In genomic region chr4:70855464-70855863, GRCh38 we compare ENCODE assay signal across 15 cellular contexts. TPM values are rescaled to one million over a fixed set of nuclear protein-coding genes. Genes with fewer than 3 reads are reported as not detected.
DNase-seq lines count a peak whose midpoint lies in the region; ATAC-seq, FAIRE-seq and TF ChIP-seq lines count a peak whose summit lies in the region.
"Had no signal": no experiment of that assay in that cellular context is flagged by ENCODE, and none has a peak within 500 bp of the region (broad histone marks: within the 10 kb centered on the region; RNA-seq: fewer than 3 reads in every experiment).

No MANE protein-coding gene starts in this region.

- H3K23ac ChIP-seq in IMR-90 (ENCODE audit: low read depth, low read length), result no peak overlapping the region

- no peak overlapping the region for H3K4me3 Mint-ChIP-seq in astrocyte (ENCODE audit: unreplicated experiment)
- H3K4me3 Mint-ChIP-seq: B cell; CD4-positive, alpha-beta T cell; HFFc6 had no signal

- no peak overlapping the region for H2BK15ac ChIP-seq in IMR-90 (ENCODE audit: low read depth, low read length)

- dilution Hi-C loops in IMR-90 (cut with HindIII; ENCODE audit: low sequenced_read_pairs, unreplicated experiment), result no loop called here

- H3K36me3 ChIP-seq in IMR-90 (ENCODE audit: control insufficient read depth, insufficient read depth, low read length), result no peaks in the 10 kb centered on the region
- H3K36me3 ChIP-seq in astrocyte (ENCODE audit: insufficient read depth, low read length), result no peaks in the 10 kb centered on the region

- no peak overlapping the region for H3K14ac ChIP-seq in IMR-90 (replicated peaks; ENCODE audit: low read depth, low read length)

- TF ChIP-seq EP300 in A549 (IDR thresholded peaks at IDR 0.05), result no peak

- H2BK120ac ChIP-seq in IMR-90 (ENCODE audit: low read depth, low read length), result no peak overlapping the region

- H3K18ac ChIP-seq in IMR-90 (ENCODE audit: low read depth, low read length), result no peak overlapping the region

- CTCF ChIA-PET in A549 (lab: Yijun Ruan, JAX), result no interaction called here
- CTCF ChIA-PET in IMR-90 (lab: Yijun Ruan, JAX), result no interaction called here

- H3K9me3 Mint-ChIP-seq in astrocyte (ENCODE audit: unreplicated experiment), result no peaks in the 10 kb centered on the region
- H3K9me3 Mint-ChIP-seq: CD4-positive, alpha-beta T cell; HFFc6 had no signal

- FAIRE-seq in A549 (lab: Jason Lieb, UNC) (no peak), astrocyte (lab: Jason Lieb, UNC) (no peak)
- FAIRE-seq: GM12892 had no signal

- TF ChIP-seq RAD21 in A549 (conservative IDR thresholded peaks at IDR 0.05 in 1 of 2, IDR thresholded peaks at IDR 0.05 in 1 of 2), result no peak
- no peak for TF ChIP-seq RAD21 in IMR-90 (IDR thresholded peaks at IDR 0.05; ENCODE audit: low read length)

- H3K4ac ChIP-seq in IMR-90 (ENCODE audit: low read depth, low read length), result no peak overlapping the region

- H4K91ac ChIP-seq in IMR-90 (ENCODE audit: insufficient read depth, low read depth, low read length), result no peak overlapping the region

- H2AFZ ChIP-seq in IMR-90 (replicated peaks; ENCODE audit: low read length, poor library complexity), result no peak overlapping the region
- no peak overlapping the region for H2AFZ ChIP-seq in astrocyte (ENCODE audit: low read depth, low read length)

- no peaks in the 10 kb centered on the region for H3K9me1 ChIP-seq in IMR-90 (ENCODE audit: insufficient read depth, low read length)

- WGBS in A549 (ENCODE audit: missing lambda C conversion rate), result 91% methylated on average over 2 of the region's 2 CpGs
- whole genome bisulfite sequencing in IMR-90 (ENCODE audit: extremely low coverage in 2 of 2, insufficient read length in 1 of 2), 2 experiments, result no CpG with 5 or more reads among the region's 2 CpGs

- H3K79me1 ChIP-seq in IMR-90 (ENCODE audit: low read depth in 1 of 2, low read length in 2 of 2), result no peaks in the 10 kb centered on the region

- intact Hi-C loops in IMR-90 (cut with micrococcal nuclease) (no loop called here), head of caudate nucleus (cut with DNase I) (no loop called here)

- H3K79me2 ChIP-seq in astrocyte (ENCODE audit: insufficient read depth, low read length), result no peaks in the 10 kb centered on the region

- no peak for TF ChIP-seq CTCF in A549 (IDR thresholded peaks at IDR 0.05)
- no peak for TF ChIP-seq CTCF in IMR-90 (conservative IDR thresholded peaks at IDR 0.05; ENCODE audit: low read depth, low read length)
- no peak for TF ChIP-seq CTCF in astrocyte (IDR thresholded peaks at IDR 0.05; ENCODE audit: insufficient read depth, low read depth, low read length)
- TF ChIP-seq CTCF in fibroblast of pulmonary artery (IDR thresholded peaks at IDR 0.05; ENCODE audit: low read length, missing control alignments), result no peak

- H2AK5ac ChIP-seq in IMR-90 (ENCODE audit: low read depth, low read length), result no peak overlapping the region

- H4K8ac ChIP-seq in IMR-90 (ENCODE audit: low read depth in 2 of 2, low read length in 2 of 2), result no peak overlapping the region

- H3K4me1 Mint-ChIP-seq in astrocyte (ENCODE audit: low read depth, unreplicated experiment), result no peaks in the 10 kb centered on the region

- H3K4me1 ChIP-seq in A549, result no peaks in the 10 kb centered on the region
- H3K4me1 ChIP-seq in IMR-90 (ENCODE audit: control insufficient read depth, insufficient read depth, low read length), result no peaks in the 10 kb centered on the region
- H3K4me1 ChIP-seq in astrocyte (ENCODE audit: insufficient read depth, low read length), result peaks cover 4% of the 10 kb centered on the region

- H3K4me3 ChIP-seq in A549, result no peak overlapping the region
- no peak overlapping the region for H3K4me3 ChIP-seq in IMR-90 (ENCODE audit: insufficient read depth, low read depth, low read length)
- no peak overlapping the region for H3K4me3 ChIP-seq in astrocyte (ENCODE audit: insufficient read depth, low read depth, low read length)
- no peak overlapping the region for H3K4me3 ChIP-seq in fibroblast of pulmonary artery (replicated peaks; ENCODE audit: low read depth, low read length)

- no peak overlapping the region for H3K56ac ChIP-seq in IMR-90 (ENCODE audit: extremely low read depth, insufficient read depth, low read length)

- POLR2A ChIA-PET in A549 (lab: Yijun Ruan, JAX), result no interaction called here
- POLR2A ChIA-PET in IMR-90 (lab: Charles Lee; ENCODE audit: unreplicated experiment), result no interaction called here

- H3K27ac ChIP-seq in A549, result no peak overlapping the region
- no peak overlapping the region for H3K27ac ChIP-seq in IMR-90 (ENCODE audit: insufficient read depth, low read length)
- H3K27ac ChIP-seq in astrocyte (ENCODE audit: low read depth, low read length), result no peak overlapping the region

- ATAC-seq in A549 (no peak), IMR-90 (ENCODE audit: low read depth) (no peak)

- H2AK9ac ChIP-seq in IMR-90 (replicated peaks; ENCODE audit: low read depth, low read length, poor library complexity), result no peak overlapping the region

- no peak overlapping the region for H4K5ac ChIP-seq in IMR-90 (ENCODE audit: low read depth, low read length)

- H4K20me1 ChIP-seq in IMR-90 (ENCODE audit: insufficient read depth, low read length), result no peaks in the 10 kb centered on the region
- H4K20me1 ChIP-seq in astrocyte (ENCODE audit: insufficient read depth, low read length), result no peaks in the 10 kb centered on the region

- TF ChIP-seq POLR2A in A549 (IDR thresholded peaks at IDR 0.05; ENCODE audit: low read length), result no peak
- no peak for TF ChIP-seq POLR2A in IMR-90 (IDR thresholded peaks at IDR 0.05; ENCODE audit: low read depth, low read length)

- H3K27ac Mint-ChIP-seq in astrocyte (ENCODE audit: unreplicated experiment), result no peak overlapping the region
- H3K27ac Mint-ChIP-seq: B cell; CD4-positive, alpha-beta T cell; HFFc6 had no signal

- H3K27me3 Mint-ChIP-seq in astrocyte (ENCODE audit: low read depth, unreplicated experiment), result peaks cover 3% of the 10 kb centered on the region
- H3K27me3 Mint-ChIP-seq: B cell; CD4-positive, alpha-beta T cell had no signal

- no peaks in the 10 kb centered on the region for H3K36me3 Mint-ChIP-seq in astrocyte (ENCODE audit: low read depth, unreplicated experiment)

- H2BK5ac ChIP-seq in IMR-90 (ENCODE audit: low read depth, low read length, poor library complexity, severe bottlenecking), result no peak overlapping the region

- no peak overlapping the region for H2BK20ac ChIP-seq in IMR-90 (ENCODE audit: low read depth, low read length)

- no peak overlapping the region for H3K9ac ChIP-seq in IMR-90 (ENCODE audit: low read depth, low read length)
- H3K9ac ChIP-seq in astrocyte (ENCODE audit: low read length), result no peak overlapping the region

- no TSS peak for BruUV-seq in IMR-90 (replicated peaks; lab: Mats Ljungman, UMichigan)

- H3K4me2 ChIP-seq in A549 (no peak overlapping the region), IMR-90 (ENCODE audit: low read depth, low read length) (no peak overlapping the region), astrocyte (ENCODE audit: low read length) (no peak overlapping the region)

- DNase-seq in A549 (ENCODE audit: low read depth in 1 of 2, low spot score in 1 of 2) (no peak), IMR-90 (no peak), astrocyte (ENCODE audit: low read depth) (peak; percentile 72), fibroblast of pulmonary artery (ENCODE audit: low read depth) (peak; percentile 48), KBM-7 (no peak), head of caudate nucleus (no peak), T-helper 2 cell (no peak)
- DNase-seq: C1 segment of cervical spinal cord; CD4-positive, alpha-beta T cell; DMS79; GDM1; HCEC 1CT; HFFc6 had no signal

- in situ Hi-C loops in IMR-90 (cut with MboI; ENCODE audit: low sequenced_read_pairs), result no loop called here
- in situ Hi-C loops in KBM-7 (cut with MboI; ENCODE audit: low pct_unique_long_range_greater_than_20kb, low sequenced_read_pairs), result no loop called here

- H3K27me3 ChIP-seq in IMR-90 (ENCODE audit: control insufficient read depth, insufficient read depth, low read length) (no peaks in the 10 kb centered on the region), astrocyte (ENCODE audit: insufficient read depth, low read length) (no peaks in the 10 kb centered on the region)

- H3K9me3 ChIP-seq in A549 (no peaks in the 10 kb centered on the region), IMR-90 (ENCODE audit: control insufficient read depth, insufficient read depth, low read length) (no peaks in the 10 kb centered on the region), astrocyte (ENCODE audit: insufficient read depth, low read depth, low read length) (no peaks in the 10 kb centered on the region)

TF ChIP-seq in A549, 52 proteins besides CTCF, POLR2A, EP300 and RAD21 (continues in another document):
- peak; percentile 57 for TF ChIP-seq MAFK (IDR thresholded peaks at IDR 0.05; ENCODE audit: partially characterized antibody)
- no peak for TF ChIP-seq TFCP2L1 (CRISPR knock-in tag; IDR thresholded peaks at IDR 0.05)

TF ChIP-seq in IMR-90, 13 proteins besides CTCF, POLR2A, EP300 and RAD21 (continues in another document):
- TF ChIP-seq FOS (IDR thresholded peaks at IDR 0.05; ENCODE audit: low read depth, low read length) (no peak), MXI1 (IDR thresholded peaks at IDR 0.05; ENCODE audit: borderline replicate concordance, low read depth, low read length) (no peak), CEBPB (IDR thresholded peaks at IDR 0.05; ENCODE audit: low read depth, low read length) (no peak), RCOR1 (IDR thresholded peaks at IDR 0.05; ENCODE audit: insufficient replicate concordance, low read length) (no peak), RFX5 (IDR thresholded peaks at IDR 0.05; ENCODE audit: low read depth, low read length) (no peak)

RNA-seq across cellular contexts. Expression of gene GRSF1, which starts 15.8 kb away (rescaled TPM):
- polyA plus RNA-seq in A549 (2011; rRNA removed) (81.4 and 112 TPM in 2 replicates), A549 (2017; fragmentation: RNase III; extraction: RNeasy Plus Mini Kit Qiagen cat#74134 plus additional on column Dnase treatment) (89.4 to 95.2 TPM (median 94.3 TPM) in 3 replicates), IMR-90 (2012; rRNA removed) (58.3 and 71.5 TPM in 2 replicates)
- polyA plus RNA-seq in A549 (2012; cell fraction: cytosol; rRNA removed), result 32.8 and 37.6 TPM in 2 replicates
- 26.7 and 37.5 TPM in 2 replicates for polyA plus RNA-seq in A549 (2012; cell fraction: nucleus; rRNA removed)
- polyA minus RNA-seq in A549 (2011; rRNA and poly(A)+ RNA removed), result 21.2 and 31.2 TPM in 2 replicates
- total RNA-seq in IMR-90 (2012; rRNA removed) (67.7 and 107 TPM in 2 replicates), astrocyte (112 and 114 TPM in 2 replicates)
- polyA plus RNA-seq in IMR-90 (2012; cell fraction: cytosol; rRNA removed), result 22.3 and 26.0 TPM in 2 replicates
- 29.1 and 48.2 TPM in 2 replicates for polyA plus RNA-seq in IMR-90 (2012; cell fraction: nucleus; rRNA removed; ENCODE audit: low replicate concordance)

RNA-seq across cellular contexts. Expression of gene MOB1B, which starts 46.7 kb away (rescaled TPM):
- polyA plus RNA-seq in A549 (2011; rRNA removed) (9.3 and 9.5 TPM in 2 replicates), A549 (2017; fragmentation: RNase III; extraction: RNeasy Plus Mini Kit Qiagen cat#74134 plus additional on column Dnase treatment) (6.3 to 6.7 TPM (median 6.6 TPM) in 3 replicates), IMR-90 (2012; rRNA removed) (5.2 and 6.8 TPM in 2 replicates)
- polyA plus RNA-seq in A549 (2012; cell fraction: cytosol; rRNA removed), result 1.1 and 1.2 TPM in 2 replicates
- polyA plus RNA-seq in A549 (2012; cell fraction: nucleus; rRNA removed), result 0.76 and 1.1 TPM in 2 replicates
- 8.2 and 8.3 TPM in 2 replicates for polyA minus RNA-seq in A549 (2011; rRNA and poly(A)+ RNA removed)
- total RNA-seq in IMR-90 (2012; rRNA removed) (5.7 and 15.0 TPM in 2 replicates), astrocyte (36.0 and 40.6 TPM in 2 replicates)
- polyA plus RNA-seq in IMR-90 (2012; cell fraction: cytosol; rRNA removed), result 1.9 and 3.3 TPM in 2 replicates
- polyA plus RNA-seq in IMR-90 (2012; cell fraction: nucleus; rRNA removed; ENCODE audit: low replicate concordance), result 4.0 and 8.4 TPM in 2 replicates

Comparison
In these comparisons a context has a peak if more than half of its experiments do, and no peak if none do; other contexts are left out.
1. DNase-seq: peak in astrocyte (single experiment) and fibroblast of pulmonary artery (single experiment); none in A549 (0 of 2), IMR-90 (single experiment), KBM-7 (single experiment), head of caudate nucleus (0 of 42) and T-helper 2 cell (0 of 5).